Comparison of ENCODE assay signal across 8 cellular contexts in genomic region chr17:58156839-58157803, GRCh38. TPM values are rescaled to one million over a fixed set of nuclear protein-coding genes. Genes with fewer than 3 reads are reported as not detected.
A peak's percentile ranks its signal among the peaks of the same experiment; 100 is the strongest.
DNase-seq lines count a peak whose midpoint lies in the region; ATAC-seq and TF ChIP-seq lines count a peak whose summit lies in the region.

No MANE protein-coding gene starts in this region.

- H3K4me1 ChIP-seq in CD4-positive, alpha-beta memory T cell (ENCODE audit: insufficient read depth, low read length), result peaks cover 63% of the 10 kb centered on the region
- no peaks in the 10 kb centered on the region for H3K4me1 ChIP-seq in RWPE2 (ENCODE audit: insufficient read depth, poor library complexity, severe bottlenecking)

- peak overlapping the region; percentile 87 to 98 (median 92) for H3K4me3 Mint-ChIP-seq in CD4-positive, alpha-beta memory T cell
- peak overlapping the region; percentile 79 for H3K4me3 Mint-ChIP-seq in activated naive CD8-positive, alpha-beta T cell treated with anti-CD3 and anti-CD28 coated beads for 36 hours

- TF ChIP-seq CTCF in RWPE2 (IDR thresholded peaks at IDR 0.05; ENCODE audit: poor library complexity, severe bottlenecking), result no peak

- H3K27ac ChIP-seq in CD4-positive, alpha-beta memory T cell (ENCODE audit: low read depth, low read length), result peak overlapping the region; percentile 68
- no peak overlapping the region for H3K27ac ChIP-seq in RWPE2 (ENCODE audit: poor library complexity, severe bottlenecking)

- H3K27ac Mint-ChIP-seq in CD4-positive, alpha-beta memory T cell, result peak overlapping the region; percentile 90 to 99 (median 97)
- H3K27ac Mint-ChIP-seq in activated naive CD8-positive, alpha-beta T cell treated with anti-CD3 and anti-CD28 coated beads for 36 hours, result peak overlapping the region; percentile 80

- no peaks in the 10 kb centered on the region for H3K36me3 ChIP-seq in CD4-positive, alpha-beta memory T cell (ENCODE audit: insufficient read depth, low read length)
- no peaks in the 10 kb centered on the region for H3K36me3 ChIP-seq in RWPE2 (ENCODE audit: low read depth)

- intact Hi-C loops in CD4-positive, alpha-beta memory T cell (cut with micrococcal nuclease), result loop anchor here (1.0 to 10.0 kb wide), 4 partner anchors 35 to 307 kb away; partner anchors contain the start of genes DYNLL2, MRPS23 and SRSF1

- H3K9me3 Mint-ChIP-seq in CD4-positive, alpha-beta memory T cell, result peaks cover 0 to 15% (median 4%) of the 10 kb centered on the region in 8 donors
- no peaks in the 10 kb centered on the region for H3K9me3 Mint-ChIP-seq in activated naive CD8-positive, alpha-beta T cell treated with anti-CD3 and anti-CD28 coated beads for 36 hours

- H3K4me1 Mint-ChIP-seq in CD4-positive, alpha-beta memory T cell, result peaks cover 49 to 82% (median 68%) of the 10 kb centered on the region in 4 donors
- peaks cover 35% of the 10 kb centered on the region for H3K4me1 Mint-ChIP-seq in activated naive CD8-positive, alpha-beta T cell treated with anti-CD3 and anti-CD28 coated beads for 36 hours

- no peaks in the 10 kb centered on the region for H3K27me3 Mint-ChIP-seq in CD4-positive, alpha-beta memory T cell
- H3K27me3 Mint-ChIP-seq in activated naive CD8-positive, alpha-beta T cell treated with anti-CD3 and anti-CD28 coated beads for 36 hours, result no peaks in the 10 kb centered on the region

- CTCF ChIA-PET in CD4-positive, alpha-beta memory T cell (lab: Charles Lee; ENCODE audit: partially characterized antibody), result interaction anchor here (0.9 to 6.2 kb wide), 5 partner anchors 14 to 45 kb away, joined by 3 to 105 read pairs (median 5); no protein-coding TSS in a partner anchor

- no peaks in the 10 kb centered on the region for H3K9me3 ChIP-seq in CD4-positive, alpha-beta memory T cell (ENCODE audit: control insufficient read depth in 1 of 2, low read length in 2 of 2)
- no peaks in the 10 kb centered on the region for H3K9me3 ChIP-seq in RWPE2 (ENCODE audit: severe bottlenecking)
- H3K9me3 ChIP-seq in iPS-18c (ENCODE audit: control insufficient read depth, insufficient read depth, low read length), result no peaks in the 10 kb centered on the region

- peak; percentile 54 to 67 (median 58) for DNase-seq in CD4-positive, alpha-beta memory T cell
- DNase-seq in RWPE2 (ENCODE audit: low spot score), result no peak
- DNase-seq in activated naive CD8-positive, alpha-beta T cell treated with anti-CD3 and anti-CD28 coated beads for 36 hours, result peak; percentile 65
- DNase-seq in stimulated activated CD4-positive, alpha-beta T cell treated with anti-CD3 and anti-CD28 coated beads, Interleukin-15, amount 100 ng/mL, for 48 hours (ENCODE audit: low read depth in 2 of 2), result peak; percentile 35 to 47

- POLR2A ChIA-PET in CD4-positive, alpha-beta memory T cell (lab: Charles Lee; ENCODE audit: partially characterized antibody), result interaction anchor here (0.7 to 8.9 kb wide), 13 partner anchors 9 to 900 kb away, joined by 3 to 151 read pairs (median 6); partner anchors contain the start of genes MRPS23, OR4D1, OR4D2 and SRSF1

- H3K27me3 ChIP-seq in CD4-positive, alpha-beta memory T cell (ENCODE audit: insufficient read depth, low read length), result no peaks in the 10 kb centered on the region
- H3K27me3 ChIP-seq in RWPE2 (ENCODE audit: insufficient read depth, poor library complexity, severe bottlenecking), result peaks cover 91% of the 10 kb centered on the region

- H3K4me3 ChIP-seq in CD4-positive, alpha-beta memory T cell (ENCODE audit: low read length in 2 of 2), result peak overlapping the region; percentile 55 to 63
- H3K4me3 ChIP-seq in RWPE2 (ENCODE audit: severe bottlenecking) (peak overlapping the region; percentile 14), iPS-18c (ENCODE audit: insufficient read depth, low read depth, low read length) (peak overlapping the region; percentile 53)

- ATAC-seq in RWPE2 (ENCODE audit: low read depth) (peak; percentile 65), GM19023 (IDR thresholded peaks at IDR 0.05; ENCODE audit: unreplicated experiment) (no peak), HG03460 (IDR thresholded peaks at IDR 0.05; ENCODE audit: unreplicated experiment) (no peak), GM19397 (IDR thresholded peaks at IDR 0.05; ENCODE audit: unreplicated experiment) (no peak)

- peaks cover 9 to 13% of the 10 kb centered on the region in 2 donors for H3K36me3 Mint-ChIP-seq in CD4-positive, alpha-beta memory T cell
- H3K36me3 Mint-ChIP-seq in activated naive CD8-positive, alpha-beta T cell treated with anti-CD3 and anti-CD28 coated beads for 36 hours, result no peaks in the 10 kb centered on the region

RNA-seq across cellular contexts. Expression of gene OR4D1, which starts 8.9 kb away (rescaled TPM):
- total RNA-seq in CD4-positive, alpha-beta memory T cell, result 1 to 10 TPM; 2.0 to 2.2 TPM
- 1 to 10 TPM; 1.9 to 2.0 TPM for polyA plus RNA-seq in CD4-positive, alpha-beta memory T cell
- under 1 TPM; 0.14 to 0.22 TPM for total RNA-seq in activated naive CD8-positive, alpha-beta T cell treated with anti-CD3 and anti-CD28 coated beads for 36 hours

RNA-seq across cellular contexts. Expression of gene OR4D2, which starts 9.7 kb away (rescaled TPM):
- total RNA-seq in CD4-positive, alpha-beta memory T cell, result not detected
- not detected for polyA plus RNA-seq in CD4-positive, alpha-beta memory T cell
- not detected for total RNA-seq in activated naive CD8-positive, alpha-beta T cell treated with anti-CD3 and anti-CD28 coated beads for 36 hours

RNA-seq across cellular contexts. Expression of gene EPX, which starts 35.4 kb away (rescaled TPM):
- total RNA-seq in CD4-positive, alpha-beta memory T cell, result not detected
- not detected for polyA plus RNA-seq in CD4-positive, alpha-beta memory T cell
- total RNA-seq in activated naive CD8-positive, alpha-beta T cell treated with anti-CD3 and anti-CD28 coated beads for 36 hours, result not detected
